Comparison of ENCODE assay signal across 2 cellular contexts in the genomic region with DNA sequence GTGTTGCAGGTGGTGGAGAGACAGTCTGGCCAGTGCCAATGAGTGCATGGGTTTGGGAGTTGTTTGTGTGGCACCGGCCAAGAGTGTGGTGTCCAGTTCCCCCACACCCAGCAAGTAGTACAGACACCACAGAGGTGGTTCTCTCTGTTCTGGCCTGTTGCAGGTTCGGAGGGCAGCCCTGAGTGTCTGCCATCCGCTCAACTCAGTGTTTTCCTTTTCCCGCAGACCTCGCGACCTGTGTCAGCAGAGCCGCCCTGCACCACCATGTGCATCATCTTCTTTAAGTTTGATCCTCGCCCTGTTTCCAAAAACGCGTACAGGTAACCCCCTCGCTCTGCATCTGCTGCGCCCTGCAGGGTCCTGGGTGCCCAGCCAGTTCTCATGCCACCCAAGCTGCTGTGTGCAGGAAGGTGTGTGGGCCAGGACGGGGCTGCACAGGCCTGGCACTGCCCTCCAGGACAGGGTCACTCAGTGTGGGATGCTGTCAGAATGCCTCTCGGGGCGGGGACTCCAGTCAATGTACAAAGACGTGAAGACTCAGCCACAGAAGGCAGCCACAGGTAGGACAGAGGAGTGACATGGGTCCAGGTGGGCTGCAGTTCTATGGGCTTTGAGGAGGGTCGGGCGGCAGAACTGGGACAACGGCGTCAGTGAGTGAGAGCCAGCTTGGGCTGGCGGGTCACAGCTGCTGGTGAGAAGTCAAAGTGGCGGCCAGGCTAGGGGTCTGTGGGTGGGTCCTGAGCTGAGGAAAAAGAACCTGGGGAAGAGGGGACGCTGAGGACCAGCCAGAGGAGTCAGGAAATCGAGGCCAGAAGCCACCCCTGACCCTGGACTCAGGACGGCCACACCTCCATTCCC.
TF ChIP-seq lines count a peak whose summit lies in the region.

No MANE protein-coding gene starts in this region.

TF ChIP-seq in IMR-90, 13 proteins besides CTCF, POLR2A, EP300 and RAD21:
- TF ChIP-seq MXI1 (IDR thresholded peaks at IDR 0.05; ENCODE audit: borderline replicate concordance, low read depth, low read length) (no peak), CEBPB (IDR thresholded peaks at IDR 0.05; ENCODE audit: low read depth, low read length) (no peak), SMC3 (IDR thresholded peaks at IDR 0.05; ENCODE audit: low read depth, low read length) (no peak), NFE2L2 (IDR thresholded peaks at IDR 0.05; ENCODE audit: low read depth, low read length) (no peak), CHD1 (IDR thresholded peaks at IDR 0.05; ENCODE audit: low read depth, low read length) (no peak), MAZ (IDR thresholded peaks at IDR 0.05; ENCODE audit: borderline replicate concordance, low read depth, low read length) (no peak), RCOR1 (IDR thresholded peaks at IDR 0.05; ENCODE audit: insufficient replicate concordance, low read length) (no peak), RFX5 (IDR thresholded peaks at IDR 0.05; ENCODE audit: low read depth, low read length) (no peak), FOS (IDR thresholded peaks at IDR 0.05; ENCODE audit: low read depth, low read length) (no peak), MAFK (IDR thresholded peaks at IDR 0.05; ENCODE audit: low read depth, low read length) (no peak), BHLHE40 (IDR thresholded peaks at IDR 0.05; ENCODE audit: low read depth, low read length) (no peak)
- TF ChIP-seq, protein P1, sequence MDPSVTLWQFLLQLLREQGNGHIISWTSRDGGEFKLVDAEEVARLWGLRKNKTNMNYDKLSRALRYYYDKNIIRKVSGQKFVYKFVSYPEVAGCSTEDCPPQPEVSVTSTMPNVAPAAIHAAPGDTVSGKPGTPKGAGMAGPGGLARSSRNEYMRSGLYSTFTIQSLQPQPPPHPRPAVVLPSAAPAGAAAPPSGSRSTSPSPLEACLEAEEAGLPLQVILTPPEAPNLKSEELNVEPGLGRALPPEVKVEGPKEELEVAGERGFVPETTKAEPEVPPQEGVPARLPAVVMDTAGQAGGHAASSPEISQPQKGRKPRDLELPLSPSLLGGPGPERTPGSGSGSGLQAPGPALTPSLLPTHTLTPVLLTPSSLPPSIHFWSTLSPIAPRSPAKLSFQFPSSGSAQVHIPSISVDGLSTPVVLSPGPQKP (IDR thresholded peaks at IDR 0.05; ENCODE audit: borderline replicate concordance, low read depth, low read length): no peak
- TF ChIP-seq, protein P2, sequence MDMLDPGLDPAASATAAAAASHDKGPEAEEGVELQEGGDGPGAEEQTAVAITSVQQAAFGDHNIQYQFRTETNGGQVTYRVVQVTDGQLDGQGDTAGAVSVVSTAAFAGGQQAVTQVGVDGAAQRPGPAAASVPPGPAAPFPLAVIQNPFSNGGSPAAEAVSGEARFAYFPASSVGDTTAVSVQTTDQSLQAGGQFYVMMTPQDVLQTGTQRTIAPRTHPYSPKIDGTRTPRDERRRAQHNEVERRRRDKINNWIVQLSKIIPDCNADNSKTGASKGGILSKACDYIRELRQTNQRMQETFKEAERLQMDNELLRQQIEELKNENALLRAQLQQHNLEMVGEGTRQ (IDR thresholded peaks at IDR 0.05; ENCODE audit: low read depth, low read length): no peak

TF ChIP-seq in GM12878, 131 proteins besides CTCF, POLR2A, EP300 and RAD21:
- TF ChIP-seq, protein P3, sequence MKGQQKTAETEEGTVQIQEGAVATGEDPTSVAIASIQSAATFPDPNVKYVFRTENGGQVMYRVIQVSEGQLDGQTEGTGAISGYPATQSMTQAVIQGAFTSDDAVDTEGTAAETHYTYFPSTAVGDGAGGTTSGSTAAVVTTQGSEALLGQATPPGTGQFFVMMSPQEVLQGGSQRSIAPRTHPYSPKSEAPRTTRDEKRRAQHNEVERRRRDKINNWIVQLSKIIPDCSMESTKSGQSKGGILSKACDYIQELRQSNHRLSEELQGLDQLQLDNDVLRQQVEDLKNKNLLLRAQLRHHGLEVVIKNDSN (IDR thresholded peaks at IDR 0.05; ENCODE audit: borderline replicate concordance, extremely low read length, insufficient read depth, low read depth, low read length): no peak
- no peak for TF ChIP-seq NR2C2 (IDR thresholded peaks at IDR 0.05; ENCODE audit: borderline replicate concordance, control insufficient read depth, insufficient read length, low read depth)
- no peak for TF ChIP-seq ZNF384 (IDR thresholded peaks at IDR 0.05; ENCODE audit: borderline replicate concordance, low read depth, low read length)
- no peak for TF ChIP-seq TCF3 (IDR thresholded peaks at IDR 0.05; ENCODE audit: borderline replicate concordance, insufficient read depth, low read depth, low read length)
- no peak for TF ChIP-seq POU2F2 (IDR thresholded peaks at IDR 0.05; ENCODE audit: borderline replicate concordance, low read depth, low read length)
- no peak for TF ChIP-seq NFXL1 (IDR thresholded peaks at IDR 0.05; ENCODE audit: borderline replicate concordance)
- TF ChIP-seq, protein P4, sequence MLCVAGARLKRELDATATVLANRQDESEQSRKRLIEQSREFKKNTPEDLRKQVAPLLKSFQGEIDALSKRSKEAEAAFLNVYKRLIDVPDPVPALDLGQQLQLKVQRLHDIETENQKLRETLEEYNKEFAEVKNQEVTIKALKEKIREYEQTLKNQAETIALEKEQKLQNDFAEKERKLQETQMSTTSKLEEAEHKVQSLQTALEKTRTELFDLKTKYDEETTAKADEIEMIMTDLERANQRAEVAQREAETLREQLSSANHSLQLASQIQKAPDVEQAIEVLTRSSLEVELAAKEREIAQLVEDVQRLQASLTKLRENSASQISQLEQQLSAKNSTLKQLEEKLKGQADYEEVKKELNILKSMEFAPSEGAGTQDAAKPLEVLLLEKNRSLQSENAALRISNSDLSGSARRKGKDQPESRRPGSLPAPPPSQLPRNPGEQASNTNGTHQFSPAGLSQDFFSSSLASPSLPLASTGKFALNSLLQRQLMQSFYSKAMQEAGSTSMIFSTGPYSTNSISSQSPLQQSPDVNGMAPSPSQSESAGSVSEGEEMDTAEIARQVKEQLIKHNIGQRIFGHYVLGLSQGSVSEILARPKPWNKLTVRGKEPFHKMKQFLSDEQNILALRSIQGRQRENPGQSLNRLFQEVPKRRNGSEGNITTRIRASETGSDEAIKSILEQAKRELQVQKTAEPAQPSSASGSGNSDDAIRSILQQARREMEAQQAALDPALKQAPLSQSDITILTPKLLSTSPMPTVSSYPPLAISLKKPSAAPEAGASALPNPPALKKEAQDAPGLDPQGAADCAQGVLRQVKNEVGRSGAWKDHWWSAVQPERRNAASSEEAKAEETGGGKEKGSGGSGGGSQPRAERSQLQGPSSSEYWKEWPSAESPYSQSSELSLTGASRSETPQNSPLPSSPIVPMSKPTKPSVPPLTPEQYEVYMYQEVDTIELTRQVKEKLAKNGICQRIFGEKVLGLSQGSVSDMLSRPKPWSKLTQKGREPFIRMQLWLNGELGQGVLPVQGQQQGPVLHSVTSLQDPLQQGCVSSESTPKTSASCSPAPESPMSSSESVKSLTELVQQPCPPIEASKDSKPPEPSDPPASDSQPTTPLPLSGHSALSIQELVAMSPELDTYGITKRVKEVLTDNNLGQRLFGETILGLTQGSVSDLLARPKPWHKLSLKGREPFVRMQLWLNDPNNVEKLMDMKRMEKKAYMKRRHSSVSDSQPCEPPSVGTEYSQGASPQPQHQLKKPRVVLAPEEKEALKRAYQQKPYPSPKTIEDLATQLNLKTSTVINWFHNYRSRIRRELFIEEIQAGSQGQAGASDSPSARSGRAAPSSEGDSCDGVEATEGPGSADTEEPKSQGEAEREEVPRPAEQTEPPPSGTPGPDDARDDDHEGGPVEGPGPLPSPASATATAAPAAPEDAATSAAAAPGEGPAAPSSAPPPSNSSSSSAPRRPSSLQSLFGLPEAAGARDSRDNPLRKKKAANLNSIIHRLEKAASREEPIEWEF (IDR thresholded peaks at IDR 0.05; ENCODE audit: insufficient replicate concordance, low read depth, low read length): no peak
- no peak for TF ChIP-seq SMARCA5 (IDR thresholded peaks at IDR 0.05)
- TF ChIP-seq EGR1 (IDR thresholded peaks at IDR 0.05; ENCODE audit: borderline replicate concordance in 1 of 2, low read depth in 2 of 2, low read length in 2 of 2): no peak
- TF ChIP-seq CBX3 (IDR thresholded peaks at IDR 0.05; ENCODE audit: borderline replicate concordance, low read depth): no peak
- no peak for TF ChIP-seq NRF1 (conservative IDR thresholded peaks at IDR 0.05; ENCODE audit: low read depth, low read length)
- TF ChIP-seq NBN (IDR thresholded peaks at IDR 0.05): no peak
- TF ChIP-seq MEF2A (IDR thresholded peaks at IDR 0.05; ENCODE audit: insufficient read depth, low read depth, low read length): no peak
- no peak for TF ChIP-seq HDAC2 (IDR thresholded peaks at IDR 0.05)
- no peak for TF ChIP-seq MEF2B (IDR thresholded peaks at IDR 0.05; ENCODE audit: partially characterized antibody, poor library complexity, severe bottlenecking)
- TF ChIP-seq TBL1XR1 (IDR thresholded peaks at IDR 0.05; ENCODE audit: low read depth, low read length): no peak
- TF ChIP-seq, protein P5, sequence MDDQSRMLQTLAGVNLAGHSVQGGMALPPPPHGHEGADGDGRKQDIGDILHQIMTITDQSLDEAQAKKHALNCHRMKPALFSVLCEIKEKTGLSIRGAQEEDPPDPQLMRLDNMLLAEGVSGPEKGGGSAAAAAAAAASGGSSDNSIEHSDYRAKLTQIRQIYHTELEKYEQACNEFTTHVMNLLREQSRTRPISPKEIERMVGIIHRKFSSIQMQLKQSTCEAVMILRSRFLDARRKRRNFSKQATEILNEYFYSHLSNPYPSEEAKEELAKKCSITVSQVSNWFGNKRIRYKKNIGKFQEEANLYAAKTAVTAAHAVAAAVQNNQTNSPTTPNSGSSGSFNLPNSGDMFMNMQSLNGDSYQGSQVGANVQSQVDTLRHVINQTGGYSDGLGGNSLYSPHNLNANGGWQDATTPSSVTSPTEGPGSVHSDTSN (IDR thresholded peaks at IDR 0.05; ENCODE audit: insufficient replicate concordance, low read depth, low read length): no peak
- no peak for TF ChIP-seq YY1 (IDR thresholded peaks at IDR 0.05; ENCODE audit: low read depth, low read length)
